In the genomic region with DNA sequence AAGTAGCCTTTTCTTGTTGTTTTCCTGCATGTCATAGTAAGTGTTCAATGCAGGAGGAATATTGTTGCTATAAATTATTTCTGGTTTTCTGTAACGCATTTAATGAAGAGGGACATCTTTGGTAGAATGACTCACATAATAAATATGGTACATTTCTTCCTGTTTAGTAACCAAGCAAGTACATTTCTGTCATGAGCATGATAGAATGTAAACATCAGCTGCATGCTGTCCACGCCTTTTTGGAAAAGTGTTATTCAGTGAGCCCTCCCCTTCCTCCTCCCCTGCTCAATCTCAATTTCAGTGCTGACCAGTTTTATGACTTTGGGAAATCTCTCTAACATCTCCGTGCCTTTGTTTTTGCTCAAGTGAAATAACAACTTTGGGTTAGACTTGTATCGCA, we compare ENCODE assay signal across 26 cellular contexts.
DNase-seq lines count a peak whose midpoint lies in the region; ATAC-seq and TF ChIP-seq lines count a peak whose summit lies in the region.
"Had no signal": no experiment of that assay in that cellular context is flagged by ENCODE, and none has a peak within 500 bp of the region (broad histone marks: within the 10 kb centered on the region; RNA-seq: fewer than 3 reads in every experiment).

No MANE protein-coding gene starts in this region.

- BruUV-seq in MCF 10A (replicated peaks; lab: Mats Ljungman, UMichigan) = no TSS peak

- H3K27ac ChIP-seq in breast epithelium (no peak overlapping the region), SJSA1 (peak overlapping the region; percentile 23), uterus (peak overlapping the region; percentile 45)
- H3K27ac ChIP-seq: body of pancreas, RWPE1, tibial artery had no signal

- H3K27me3 ChIP-seq in breast epithelium = no peaks in the 10 kb centered on the region
- H3K27me3 ChIP-seq in SJSA1 (replicated peaks) = no peaks in the 10 kb centered on the region
- no peaks in the 10 kb centered on the region for H3K27me3 ChIP-seq in uterus
- H3K27me3 ChIP-seq: body of pancreas, tibial artery had no signal

- peaks cover 10% of the 10 kb centered on the region for H3K4me1 Mint-ChIP-seq in MCF 10A (ENCODE audit: insufficient read depth, unreplicated experiment)
- H3K4me1 Mint-ChIP-seq: activated naive CD8-positive, alpha-beta T cell treated with anti-CD3 and anti-CD28 coated beads for 36 hours; stimulated activated naive CD8-positive, alpha-beta T cell treated with anti-CD3 and anti-CD28 coated beads, Interleukin-15, amount 100 ng/mL, for 72 hours; WTC11 had no signal

- H3K36me3 ChIP-seq in breast epithelium (no peaks in the 10 kb centered on the region), SJSA1 (no peaks in the 10 kb centered on the region), uterus (no peaks in the 10 kb centered on the region)
- H3K36me3 ChIP-seq: tibial artery had no signal

- no peak for ATAC-seq in GM19324 (IDR thresholded peaks at IDR 0.05; ENCODE audit: low FRiP score, unreplicated experiment)
- ATAC-seq: body of pancreas; stimulated activated naive CD8-positive, alpha-beta T cell treated with anti-CD3 and anti-CD28 coated beads, Interleukin-15, amount 100 ng/mL, for 72 hours; WTC11 had no signal

- H3K9me3 ChIP-seq in breast epithelium = peaks cover 6 to 7% of the 10 kb centered on the region in 2 donors
- H3K9me3 ChIP-seq in SJSA1 (replicated peaks) = no peaks in the 10 kb centered on the region
- no peaks in the 10 kb centered on the region for H3K9me3 ChIP-seq in uterus
- H3K9me3 ChIP-seq: tibial artery had no signal

- H3K4me1 ChIP-seq in breast epithelium = no peaks in the 10 kb centered on the region
- H3K4me1 ChIP-seq in SJSA1 (replicated peaks) = peaks cover 10% of the 10 kb centered on the region; the same call in 1 of the 2 replicates
- no peaks in the 10 kb centered on the region for H3K4me1 ChIP-seq in uterus
- H3K4me1 ChIP-seq: body of pancreas, tibial artery had no signal

- TF ChIP-seq CTCF in MCF 10A (IDR thresholded peaks at IDR 0.05; ENCODE audit: unreplicated experiment) = no peak
- TF ChIP-seq CTCF in breast epithelium (IDR thresholded peaks at IDR 0.05) = no peak
- TF ChIP-seq CTCF in uterus (IDR thresholded peaks at IDR 0.05) = no peak

- H3K4me3 Mint-ChIP-seq in MCF 10A (ENCODE audit: unreplicated experiment) = no peak overlapping the region
- H3K4me3 Mint-ChIP-seq: activated naive CD8-positive, alpha-beta T cell treated with anti-CD3 and anti-CD28 coated beads for 36 hours; stimulated activated naive CD8-positive, alpha-beta T cell treated with anti-CD3 and anti-CD28 coated beads, Interleukin-15, amount 100 ng/mL, for 72 hours; WTC11 had no signal

- DNase-seq in MCF 10A (ENCODE audit: unreplicated experiment) = peak; percentile 11
- DNase-seq in breast epithelium (ENCODE audit: low spot score in 2 of 2) = no peak
- no peak for DNase-seq in SJSA1 (ENCODE audit: low read depth in 1 of 2, low spot score in 2 of 2)
- peak; percentile 22 for DNase-seq in fibroblast of the conjunctiva (ENCODE audit: low read depth)
- DNase-seq in uterus = no peak
- DNase-seq in DMS114 treated with DMSO at 0.1 percent for 48 hours (lab: John Stamatoyannopoulos, UW; ENCODE audit: unreplicated experiment) = no peak
- DNase-seq in SKM-1 treated with dmso at 0.1 percent for 144 hours (lab: John Stamatoyannopoulos, UW; ENCODE audit: unreplicated experiment) = no peak
- DNase-seq: 8988T; activated CD4-positive, alpha-beta T cell treated with anti-CD3 and anti-CD28 coated beads, Interleukin-2, amount 50 U/mL, for 4 hours; activated CD8-positive, alpha-beta memory T cell treated with anti-CD3 and anti-CD28 coated beads, Interleukin-2, amount 50 U/mL, for 4 hours; activated naive CD8-positive, alpha-beta T cell treated with anti-CD3 and anti-CD28 coated beads for 36 hours; body of pancreas; C1 segment of cervical spinal cord; effector CD8-positive, alpha-beta T cell; glutamatergic neuron; MM.1S; NCI-H1436 treated with DMSO at 0.1 percent for 48 hours; NCI-H69; nucleus accumbens; stimulated activated naive CD8-positive, alpha-beta T cell treated with anti-CD3 and anti-CD28 coated beads, Interleukin-15, amount 100 ng/mL, for 72 hours; T1000; tibial artery had no signal

- TF ChIP-seq POLR2A in breast epithelium (IDR thresholded peaks at IDR 0.05) (no peak), uterus (IDR thresholded peaks at IDR 0.05) (no peak)

- no peak overlapping the region for H3K4me3 ChIP-seq in breast epithelium
- no peak overlapping the region for H3K4me3 ChIP-seq in SJSA1
- no peak overlapping the region for H3K4me3 ChIP-seq in uterus
- H3K4me3 ChIP-seq: body of pancreas, tibial artery had no signal

- H3K27me3 Mint-ChIP-seq in MCF 10A (ENCODE audit: insufficient read depth, unreplicated experiment) = no peaks in the 10 kb centered on the region
- H3K27me3 Mint-ChIP-seq: activated naive CD8-positive, alpha-beta T cell treated with anti-CD3 and anti-CD28 coated beads for 36 hours; stimulated activated naive CD8-positive, alpha-beta T cell treated with anti-CD3 and anti-CD28 coated beads, Interleukin-15, amount 100 ng/mL, for 72 hours had no signal

- intact Hi-C loops in MCF 10A (cut with micrococcal nuclease) = no loop called here
- intact Hi-C loops in breast epithelium (cut with DNase I; ENCODE audit: low total_unique reads) = no loop called here
- intact Hi-C loops in uterus (cut with DNase I; ENCODE audit: low total_unique reads) = no loop called here

- POLR2A ChIA-PET in MCF 10A (lab: Yijun Ruan, JAX) = interaction anchor here (0.6 to 0.9 kb wide), 2 partner anchors 8 to 85 kb away, joined by 3 read pairs; no protein-coding TSS in a partner anchor

- peaks cover 9% of the 10 kb centered on the region for H3K9me3 Mint-ChIP-seq in MCF 10A (ENCODE audit: unreplicated experiment)

- CTCF ChIA-PET in MCF 10A (lab: Yijun Ruan, JAX) = interaction anchor here (1.3 kb wide), 1 partner anchor 514 kb away, joined by 4 read pairs; no protein-coding TSS in a partner anchor

- peak overlapping the region; percentile 81 for H3K27ac Mint-ChIP-seq in MCF 10A (ENCODE audit: low read depth, unreplicated experiment)
- H3K27ac Mint-ChIP-seq: activated naive CD8-positive, alpha-beta T cell treated with anti-CD3 and anti-CD28 coated beads for 36 hours; activated T-helper 2 cell treated with anti-CD3 and anti-CD28 coated beads, Interferon-gamma antibody, Interleukin-2, Interleukin-4, amounts not matched to agents 10 μg/mL and 5 μg/mL and 100 μg/mL, durations not matched to agents 14 hours and 24 hours and 36 hours; stimulated activated naive CD8-positive, alpha-beta T cell treated with anti-CD3 and anti-CD28 coated beads, Interleukin-15, amount 100 ng/mL, for 72 hours; WTC11 had no signal

- H3K36me3 Mint-ChIP-seq in MCF 10A (ENCODE audit: insufficient read depth, unreplicated experiment) = no peaks in the 10 kb centered on the region
- H3K36me3 Mint-ChIP-seq: activated naive CD8-positive, alpha-beta T cell treated with anti-CD3 and anti-CD28 coated beads for 36 hours had no signal

Comparison
In these comparisons a context has a peak if more than half of its experiments do, and no peak if none do; other contexts are left out.
1. DNase-seq: peak in MCF 10A (single experiment) and fibroblast of the conjunctiva (single experiment); none in breast epithelium (0 of 2), SJSA1 (0 of 2), uterus (0 of 2), DMS114 treated with DMSO at 0.1 percent for 48 hours (single experiment) and SKM-1 treated with dmso at 0.1 percent for 144 hours (single experiment).
2. H3K27ac ChIP-seq: peak in SJSA1 (single experiment) and uterus (2 of 2); none in breast epithelium (0 of 2).